Comparison of ENCODE assay signal across 4 cellular contexts in the genomic region with DNA sequence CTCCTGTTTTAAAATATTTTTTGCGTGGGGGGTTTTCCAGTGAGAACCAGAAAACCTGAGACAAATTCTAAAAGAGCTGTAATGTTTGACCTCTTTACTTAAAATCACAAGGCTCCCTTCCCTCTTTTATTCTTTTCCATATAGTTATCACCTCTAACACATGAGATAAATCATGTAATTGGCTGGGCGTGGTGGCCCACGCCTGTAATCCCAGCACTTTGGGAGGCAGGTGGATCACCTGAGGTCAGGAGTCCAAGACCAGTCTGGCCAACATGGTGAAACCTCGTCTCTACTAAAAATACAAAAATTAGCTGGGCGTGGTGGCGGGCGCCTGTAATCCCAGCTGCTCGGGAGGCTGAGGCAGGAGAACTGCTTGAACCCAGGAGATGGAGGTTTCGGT. TPM values are rescaled to one million over a fixed set of nuclear protein-coding genes. Genes with fewer than 3 reads are reported as not detected.
"Had no signal": no experiment of that assay in that cellular context is flagged by ENCODE, and none has a peak within 500 bp of the region (broad histone marks: within the 10 kb centered on the region; RNA-seq: fewer than 3 reads in every experiment).

No MANE protein-coding gene starts in this region.

RNA-seq across cellular contexts. Expression of gene S1PR5, which starts 33.8 kb away (rescaled TPM):
- total RNA-seq: epithelial cell of proximal tubule, posterior vena cava, sigmoid colon had no signal

RNA-seq across cellular contexts. Expression of gene AP1M2, which starts 36.1 kb away (rescaled TPM):
- total RNA-seq: left ventricle myocardium inferior, posterior vena cava had no signal
